In genomic region chr7:131480384-131481315, GRCh38 we compare ENCODE assay signal across 1 cellular context.
A peak's percentile ranks its signal among the peaks of the same experiment; 100 is the strongest.
TF ChIP-seq lines count a peak whose summit lies in the region.

No MANE protein-coding gene starts in this region.

TF ChIP-seq in SK-N-SH, 30 proteins besides CTCF, POLR2A, EP300 and RAD21 (continued from another document):
- no peak for TF ChIP-seq IRF3 (IDR thresholded peaks at IDR 0.05; ENCODE audit: low read depth, low read length)
- TF ChIP-seq RXRA (IDR thresholded peaks at IDR 0.05; ENCODE audit: borderline replicate concordance, low read depth), result peak; percentile 11; the same call in 1 of the 2 replicates
- TF ChIP-seq USF2 (IDR thresholded peaks at IDR 0.05; ENCODE audit: borderline replicate concordance, low read depth, low read length), result no peak
- TF ChIP-seq FOXJ3 (CRISPR knock-in tag; IDR thresholded peaks at IDR 0.05), result no peak
- TF ChIP-seq MXI1 (IDR thresholded peaks at IDR 0.05; ENCODE audit: low read depth, low read length), result no peak
- TF ChIP-seq RFX5 (IDR thresholded peaks at IDR 0.05; ENCODE audit: low read length), result no peak
- no peak for TF ChIP-seq EZH2phosphoT487 (IDR thresholded peaks at IDR 0.05; ENCODE audit: borderline replicate concordance, low read depth)
- TF ChIP-seq YY1 (IDR thresholded peaks at IDR 0.05; ENCODE audit: low read depth), result no peak
- no peak for TF ChIP-seq CHD2 (IDR thresholded peaks at IDR 0.05; ENCODE audit: low read length, partially characterized antibody)
- no peak for TF ChIP-seq POLR2AphosphoS5 (IDR thresholded peaks at IDR 0.05; ENCODE audit: low read depth, low read length)
- TF ChIP-seq ZBTB33 (IDR thresholded peaks at IDR 0.05; ENCODE audit: borderline replicate concordance, low read depth), result no peak
- TF ChIP-seq FOSL2 (IDR thresholded peaks at IDR 0.05; ENCODE audit: borderline replicate concordance, low read depth), result no peak
- no peak for TF ChIP-seq GABPA (IDR thresholded peaks at IDR 0.05; ENCODE audit: low read depth)
- peak; percentile 31 for TF ChIP-seq TCF12 (IDR thresholded peaks at IDR 0.05)
